8 cellular contexts compared by ENCODE assay signal in the genomic region with DNA sequence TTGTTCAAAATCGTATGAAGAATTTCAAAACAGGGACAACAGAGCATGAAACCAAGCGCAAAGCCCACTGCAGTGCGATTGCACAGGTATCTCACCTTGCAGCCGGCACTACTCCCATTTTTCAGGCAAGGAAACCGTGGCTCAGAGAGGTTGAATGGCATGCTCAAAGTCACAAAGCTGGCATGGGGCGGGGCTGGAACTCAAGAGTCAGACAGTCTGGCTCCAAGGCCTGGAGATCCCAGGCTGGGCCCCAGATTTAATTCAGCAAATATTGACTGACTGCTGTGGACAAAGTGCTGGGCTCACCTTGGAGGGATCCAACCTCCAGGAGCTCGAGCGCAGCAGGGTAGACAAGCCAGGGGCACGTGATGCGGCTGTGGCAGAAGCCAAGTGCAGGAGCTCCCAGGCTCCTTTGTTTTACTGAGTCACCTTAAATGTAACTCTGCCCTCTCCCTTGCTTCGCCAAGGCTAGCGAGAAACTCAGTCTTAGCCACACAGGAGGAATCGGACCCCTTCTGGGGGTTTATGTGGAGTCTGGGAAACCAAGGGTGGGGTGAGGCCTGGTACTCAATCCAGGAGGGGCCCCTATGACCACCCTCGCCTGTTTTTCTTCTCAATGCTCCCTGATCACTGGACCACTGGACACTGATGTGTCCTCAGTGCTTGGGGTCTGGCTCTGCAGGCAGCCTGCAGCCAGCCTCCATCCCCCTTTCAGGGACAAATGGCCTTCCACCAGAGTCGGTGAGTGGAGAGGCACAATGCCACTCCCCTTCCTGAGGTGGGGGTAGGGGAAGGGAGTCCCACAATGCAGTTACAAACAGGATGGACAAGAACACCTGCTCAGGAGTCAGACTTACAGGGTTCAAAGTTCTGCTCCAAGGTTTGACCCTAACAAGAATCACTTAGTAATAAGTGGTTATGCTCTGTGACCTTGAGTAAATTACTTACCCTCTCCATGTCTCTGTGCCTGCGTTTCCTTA. TPM values are rescaled to one million over a fixed set of nuclear protein-coding genes. Genes with fewer than 3 reads are reported as not detected.
DNase-seq lines count a peak whose midpoint lies in the region; ATAC-seq, FAIRE-seq and TF ChIP-seq lines count a peak whose summit lies in the region.

No MANE protein-coding gene starts in this region.

- no peaks in the 10 kb centered on the region for H3K9me2 ChIP-seq in PC-3 (replicated peaks; ENCODE audit: low read length)

- no TSS peak for BruUV-seq in PC-3 (replicated peaks; lab: Mats Ljungman, UMichigan)

- no peaks in the 10 kb centered on the region for H3F3A ChIP-seq in PC-3 (ENCODE audit: low read length, unreplicated experiment)

- POLR2A ChIA-PET in PC-3 (lab: Charles Lee; ENCODE audit: unreplicated experiment): interaction anchor here (0.6 kb wide), 1 partner anchor 130 kb away, joined by 4 read pairs; no protein-coding TSS in a partner anchor

- no peak for FAIRE-seq in GM12891 (lab: Jason Lieb, UNC)

- H3K4me2 ChIP-seq in PC-3 (ENCODE audit: low read length): peak overlapping the region; percentile 89

- DNase-seq in DMS 273 (lab: John Stamatoyannopoulos, UW; ENCODE audit: unreplicated experiment): peak; percentile 32
- no peak for DNase-seq in DMS 273 treated with DMSO at 0.1 percent for 48 hours (lab: John Stamatoyannopoulos, UW)
- DNase-seq in PC-3: peak; percentile 75
- DNase-seq in epithelial cell of prostate (ENCODE audit: low read depth, low spot score): no peak
- DNase-seq in prostate gland (ENCODE audit: low spot score): peak; percentile 89
- no peak for DNase-seq in GM03348 (ENCODE audit: low spot score)
- DNase-seq in stimulated activated CD4-positive, alpha-beta T cell treated with anti-CD3 and anti-CD28 coated beads, Interleukin-2, amount 100 ng/mL, for 24 hours: no peak
- no peak for DNase-seq in GM12891 (ENCODE audit: insufficient read length, low spot score)

- peak overlapping the region; percentile 81 for H3K9ac ChIP-seq in PC-3 (ENCODE audit: low read length)

- H3K36me3 ChIP-seq in PC-3 (ENCODE audit: low read depth, low read length): no peaks in the 10 kb centered on the region; the same call in 1 of the 2 replicates
- H3K36me3 ChIP-seq in prostate gland: no peaks in the 10 kb centered on the region

- peak overlapping the region; percentile 71 for H3K4me3 ChIP-seq in PC-3 (ENCODE audit: low read length)
- H3K4me3 ChIP-seq in prostate gland: peak overlapping the region in 1 of 2 donors; percentile 38

- no peak for TF ChIP-seq POLR2A in prostate gland (IDR thresholded peaks at IDR 0.05)
- TF ChIP-seq POLR2A in GM12891 (IDR thresholded peaks at IDR 0.05; ENCODE audit: low read depth, low read length): no peak

- peak overlapping the region; percentile 82; the same call in 1 of the 2 replicates for H2AFZ ChIP-seq in PC-3 (ENCODE audit: low read length)

- peaks cover 9% of the 10 kb centered on the region for H3K79me2 ChIP-seq in PC-3 (ENCODE audit: low read length)

- H3K4me1 ChIP-seq in PC-3 (ENCODE audit: insufficient read depth, low read length) (peaks cover 34% of the 10 kb centered on the region), prostate gland (replicated peaks) (peaks cover 28% of the 10 kb centered on the region)

- H3K27ac ChIP-seq in PC-3 (ENCODE audit: low read length) (peak overlapping the region; percentile 84), epithelial cell of prostate (peak overlapping the region; percentile 67), prostate gland (peak overlapping the region; percentile 87 to 88)

- H3K9me3 ChIP-seq in PC-3 (ENCODE audit: low read length): no peaks in the 10 kb centered on the region
- H3K9me3 ChIP-seq in prostate gland: no peaks in the 10 kb centered on the region

- WGBS in prostate gland: 59% methylated on average over 16 of the region's 16 CpGs

- peak; percentile 28 for ATAC-seq in PC-3

- H3K27me3 ChIP-seq in PC-3 (ENCODE audit: low read length) (no peaks in the 10 kb centered on the region), prostate gland (replicated peaks; ENCODE audit: insufficient read depth) (no peaks in the 10 kb centered on the region)

- intact Hi-C loops in PC-3 (cut with micrococcal nuclease): loop anchor here (1.0 kb wide), 1 partner anchor 61 kb away; no protein-coding TSS in a partner anchor
- intact Hi-C loops in prostate gland (cut with DNase I): loop anchor here (1.0 to 10.0 kb wide), 3 partner anchors 61 to 412 kb away; no protein-coding TSS in a partner anchor

- no peak for TF ChIP-seq CTCF in PC-3 (conservative IDR thresholded peaks at IDR 0.05; ENCODE audit: low read depth, low read length)
- peak in 1 of 4 experiments; percentile 2 for TF ChIP-seq CTCF in prostate gland (IDR thresholded peaks at IDR 0.05)

- no peaks in the 10 kb centered on the region for H4K20me1 ChIP-seq in PC-3 (ENCODE audit: low read length)

- CTCF ChIA-PET in PC-3 (lab: Charles Lee): interaction anchor here (1.0 to 1.2 kb wide), 3 partner anchors 64 to 152 kb away, joined by 3 to 7 read pairs (median 5); no protein-coding TSS in a partner anchor

TF ChIP-seq in GM12891, 5 proteins besides CTCF, POLR2A, EP300 and RAD21:
- TF ChIP-seq POU2F2 (IDR thresholded peaks at IDR 0.05; ENCODE audit: low read depth, low read length): no peak
- no peak for TF ChIP-seq TAF1 (IDR thresholded peaks at IDR 0.05; ENCODE audit: low read depth, low read length)

RNA-seq across cellular contexts. Expression of a gene that starts 3.9 kb away (rescaled TPM):
- total RNA-seq in PC-3 (2014; rRNA removed) (104 and 115 TPM in 2 replicates), prostate gland (100 to 1,000 TPM; 188 to 208 TPM)
- 26.5 TPM for polyA plus RNA-seq in GM12891 (2012; ENCODE audit: low read depth, missing spikeins)

RNA-seq across cellular contexts. Expression of a gene that starts 10.6 kb away (rescaled TPM):
- total RNA-seq in PC-3 (2014; rRNA removed): 20.5 and 30.1 TPM in 2 replicates
- total RNA-seq in prostate gland: 100 to 1,000 TPM in 1 of 2 donors, 10 to 100 TPM in 1; 60.8 to 108 TPM
- polyA plus RNA-seq in GM12891 (2012; ENCODE audit: low read depth, missing spikeins): not detected

RNA-seq across cellular contexts. Expression of a gene that starts 17.4 kb away (rescaled TPM):
- total RNA-seq in PC-3 (2014; rRNA removed) (0.04 and 0.12 TPM in 2 replicates), prostate gland (1 to 10 TPM; 3.4 to 6.6 TPM)
- not detected for polyA plus RNA-seq in GM12891 (2012; ENCODE audit: low read depth, missing spikeins)

RNA-seq across cellular contexts. Expression of a gene that starts 34.8 kb away (rescaled TPM):
- total RNA-seq in PC-3 (2014; rRNA removed): 0.29 and 1.9 TPM in 2 replicates
- 10 to 100 TPM in 1 of 2 donors, under 1 TPM in 1; 0.14 to 12.6 TPM for total RNA-seq in prostate gland
- 2.4 TPM for polyA plus RNA-seq in GM12891 (2012; ENCODE audit: low read depth, missing spikeins)

Comparison
In these comparisons a context has a peak if more than half of its experiments do, and no peak if none do; other contexts are left out.
1. DNase-seq: peak in DMS 273 (single experiment), PC-3 (single experiment) and prostate gland (single experiment); none in DMS 273 treated with DMSO at 0.1 percent for 48 hours (single experiment), epithelial cell of prostate (single experiment), GM03348 (single experiment), stimulated activated CD4-positive, alpha-beta T cell treated with anti-CD3 and anti-CD28 coated beads, Interleukin-2, amount 100 ng/mL, for 24 hours (0 of 2) and GM12891 (single experiment).
2. Peak in every context shown above with its lines, with median percentiles within 50 percentile points of each other: H3K27ac ChIP-seq.